In genomic region chr10:61866700-61867368, GRCh38 we compare ENCODE assay signal across 13 cellular contexts. TPM values are rescaled to one million over a fixed set of nuclear protein-coding genes. Genes with fewer than 3 reads are reported as not detected.
DNase-seq lines count a peak whose midpoint lies in the region; ATAC-seq, FAIRE-seq and TF ChIP-seq lines count a peak whose summit lies in the region.
"Had no signal": no experiment of that assay in that cellular context is flagged by ENCODE, and none has a peak within 500 bp of the region (broad histone marks: within the 10 kb centered on the region; RNA-seq: fewer than 3 reads in every experiment).

No MANE protein-coding gene starts in this region.

- no peak overlapping the region for H3K4ac ChIP-seq in H9 (ENCODE audit: low read depth, low read length)

- CTCF ChIA-PET in K562 (lab: Yijun Ruan, JAX; ENCODE audit: low intra/inter-chr PET ratio) = no interaction called here

- H3K27ac ChIP-seq in GM23338 (ENCODE audit: low read depth) (no peak overlapping the region), K562 (ENCODE audit: extremely low read depth, low read depth, low read length) (no peak overlapping the region), H9 (ENCODE audit: insufficient read length, low read depth, low read length) (no peak overlapping the region)

- 29% methylated on average over 3 of the region's 3 CpGs for WGBS in K562 (ENCODE audit: insufficient coverage, low coverage, missing lambda C conversion rate)
- no CpG with 5 or more reads among the region's 3 CpGs for WGBS in H9 (ENCODE audit: extremely low coverage, insufficient read length, low lambda C conversion rate)

- H2BK15ac ChIP-seq in H9 (ENCODE audit: low read depth, low read length) = no peak overlapping the region

- no peak overlapping the region for H4K91ac ChIP-seq in H9 (ENCODE audit: insufficient read length, low read depth, low read length)

- H4K20me1 ChIP-seq in GM23338 (replicated peaks; ENCODE audit: insufficient read depth) (no peaks in the 10 kb centered on the region), K562 (replicated peaks; ENCODE audit: control insufficient read depth, insufficient read depth, low read length) (no peaks in the 10 kb centered on the region), H9 (ENCODE audit: control insufficient read depth, insufficient read depth, insufficient read length) (no peaks in the 10 kb centered on the region)

- H3K4me3 Mint-ChIP-seq in CD14-positive monocyte = peak overlapping the region; percentile 74 to 82
- no peak overlapping the region for H3K4me3 Mint-ChIP-seq in GM23338
- H3K4me3 Mint-ChIP-seq in natural killer cell = peak overlapping the region; percentile 77
- no peak overlapping the region for H3K4me3 Mint-ChIP-seq in H9

- no peak for TF ChIP-seq RAD21 in K562 (CRISPR knock-in tag; conservative IDR thresholded peaks at IDR 0.05 in 1 of 2, IDR thresholded peaks at IDR 0.05 in 1 of 2)

- DNase-seq in CD14-positive monocyte (ENCODE audit: low spot score) (no peak), GM23338 (ENCODE audit: low spot score) (no peak), K562 (ENCODE audit: extremely low read depth in 1 of 4, low spot score in 3 of 4) (no peak), natural killer cell (no peak), H9 (no peak)
- DNase-seq: C1 segment of cervical spinal cord; H7; mesendoderm; MG63; NK-92 treated with Interleukin-12 subunit alpha and Interleukin-12 subunit beta, amount 100 ng/mL, for 24 hours had no signal

- ATAC-seq in GM23338 (no peak), K562 (no peak), natural killer cell (no peak), GM18867 (IDR thresholded peaks at IDR 0.05; ENCODE audit: unreplicated experiment) (no peak), HG03565 (IDR thresholded peaks at IDR 0.05; ENCODE audit: unreplicated experiment) (no peak)
- ATAC-seq: SK-N-SH treated with all-trans-retinoic acid at 6 μM for 48 hours had no signal

- H3K9me3 Mint-ChIP-seq in CD14-positive monocyte (no peaks in the 10 kb centered on the region), GM23338 (no peaks in the 10 kb centered on the region), natural killer cell (no peaks in the 10 kb centered on the region), H9 (no peaks in the 10 kb centered on the region)

- in situ Hi-C loops in K562 (cut with MboI) = no loop called here

- no peak overlapping the region for H3T11ph ChIP-seq in H9 (ENCODE audit: low read length)

- H3K14ac ChIP-seq in H9 (ENCODE audit: insufficient read depth, low read length) = no peak overlapping the region

- intact Hi-C loops in CD14-positive monocyte (cut with micrococcal nuclease) (no loop called here), K562 (cut with micrococcal nuclease) (no loop called here), natural killer cell (cut with micrococcal nuclease) (no loop called here)

- H2BK120ac ChIP-seq in H9 (ENCODE audit: low read depth, low read length, poor library complexity, severe bottlenecking) = no peak overlapping the region

- H3K9me3 ChIP-seq in K562 (replicated peaks; ENCODE audit: control insufficient read depth, insufficient read depth, low read depth, low read length) = no peaks in the 10 kb centered on the region
- no peaks in the 10 kb centered on the region for H3K9me3 ChIP-seq in H9 (ENCODE audit: control insufficient read depth, low read depth, low read length)
- H3K9me3 ChIP-seq: MG63 had no signal

- no peak for FAIRE-seq in K562 (lab: Jason Lieb, UNC)

- H3K79me2 ChIP-seq in GM23338 (replicated peaks; ENCODE audit: insufficient read depth) (no peaks in the 10 kb centered on the region), K562 (ENCODE audit: control insufficient read depth, insufficient read depth, low read length) (no peaks in the 10 kb centered on the region), H9 (ENCODE audit: insufficient read depth, low read length) (no peaks in the 10 kb centered on the region)

- H2BK20ac ChIP-seq in H9 (ENCODE audit: low read depth, low read length, poor library complexity, severe bottlenecking) = no peak overlapping the region

- no peak for TF ChIP-seq POLR2A in K562 (conservative IDR thresholded peaks at IDR 0.05)

- no peaks in the 10 kb centered on the region for H3K79me1 ChIP-seq in H9 (ENCODE audit: insufficient read depth, low read depth, low read length, poor library complexity, severe bottlenecking)

- no peaks in the 10 kb centered on the region for H3F3A ChIP-seq in GM23338 (replicated peaks; ENCODE audit: low read depth)

- no peaks in the 10 kb centered on the region for H3K9me2 ChIP-seq in GM23338 (ENCODE audit: insufficient read depth)

- H3K4me3 ChIP-seq in GM23338 (peak overlapping the region; percentile 44; the same call in 1 of the 2 replicates), K562 (no peak overlapping the region)
- H3K4me3 ChIP-seq: MG63 had no signal

- no peak overlapping the region for H2BK12ac ChIP-seq in H9 (ENCODE audit: insufficient read length, low read depth, low read length)

- H3K23ac ChIP-seq in H9 (ENCODE audit: insufficient read length, low read depth, low read length) = no peak overlapping the region

- no peaks in the 10 kb centered on the region for H3K23me2 ChIP-seq in H9 (ENCODE audit: insufficient read length, low read depth, low read length, poor library complexity, severe bottlenecking)

- H3K36me3 Mint-ChIP-seq in CD14-positive monocyte (no peaks in the 10 kb centered on the region), GM23338 (ENCODE audit: low read depth) (no peaks in the 10 kb centered on the region), natural killer cell (no peaks in the 10 kb centered on the region), H9 (ENCODE audit: insufficient read depth in 1 of 3, low read depth in 3 of 3) (no peaks in the 10 kb centered on the region)

- H2AK5ac ChIP-seq in H9 (ENCODE audit: insufficient read length, low read length) = no peak overlapping the region

- H4K5ac ChIP-seq in H9 (ENCODE audit: insufficient read length, low read depth, low read length) = no peak overlapping the region

- H3K27me3 ChIP-seq in GM23338 (ENCODE audit: insufficient read depth) (no peaks in the 10 kb centered on the region), K562 (ENCODE audit: control insufficient read depth in 2 of 2, insufficient read depth in 2 of 2, low read length in 2 of 2) (no peaks in the 10 kb centered on the region), H9 (ENCODE audit: insufficient read depth, low read length) (no peaks in the 10 kb centered on the region)
- H3K27me3 ChIP-seq: MG63 had no signal

- H3K4me1 ChIP-seq in GM23338 (ENCODE audit: insufficient read depth) (0 out of 2 replicates have a peak, but pooled peaks cover 3% of the 10 kb centered on the region), K562 (replicated peaks in 1 of 2; ENCODE audit: control insufficient read depth in 2 of 2, insufficient read depth in 2 of 2, low read length in 2 of 2) (no peaks in the 10 kb centered on the region), H9 (ENCODE audit: insufficient read depth, low read length) (no peaks in the 10 kb centered on the region)

- H3K4me1 Mint-ChIP-seq in CD14-positive monocyte (peaks cover 8% of the 10 kb centered on the region), GM23338 (no peaks in the 10 kb centered on the region), natural killer cell (peaks cover 0 to 10% of the 10 kb centered on the region in 2 donors), H9 (peaks cover 0 to 3% of the 10 kb centered on the region in 2 experiments; a peak in 1 of 4 replicates)

- POLR2A ChIA-PET in K562 (lab: Yijun Ruan, JAX) = interaction anchor here (0.5 to 0.7 kb wide), 2 partner anchors 10 to 22 kb away, joined by 3 read pairs; no protein-coding TSS in a partner anchor

- H2AFZ ChIP-seq in GM23338 = peak overlapping the region; percentile 81
- no peak overlapping the region for H2AFZ ChIP-seq in K562 (ENCODE audit: low read depth, low read length)
- H2AFZ ChIP-seq in H9 (ENCODE audit: low read length) = no peak overlapping the region

- H3K9ac ChIP-seq in K562 (ENCODE audit: insufficient read depth in 1 of 2, low read depth in 2 of 2, low read length in 2 of 2) = no peak overlapping the region
- H3K9ac ChIP-seq in H9 (ENCODE audit: extremely low read depth, insufficient read length, low read length) = no peak overlapping the region

- peaks cover 0 to 1% (median 0%) of the 10 kb centered on the region in 3 donors for H3K27me3 Mint-ChIP-seq in CD14-positive monocyte (ENCODE audit: low read depth in 3 of 3)
- no peaks in the 10 kb centered on the region for H3K27me3 Mint-ChIP-seq in GM23338 (ENCODE audit: insufficient read depth, low read depth, poor library complexity)
- H3K27me3 Mint-ChIP-seq in natural killer cell (ENCODE audit: low read depth in 2 of 2) = peaks cover 0 to 2% of the 10 kb centered on the region in 2 donors
- no peaks in the 10 kb centered on the region for H3K27me3 Mint-ChIP-seq in H9 (ENCODE audit: low read depth)

- H4K8ac ChIP-seq in H9 (replicated peaks; ENCODE audit: insufficient read length, low read depth, low read length) = no peak overlapping the region

- H3K9me1 ChIP-seq in K562 (ENCODE audit: control insufficient read depth, insufficient read depth, low read length) = no peaks in the 10 kb centered on the region

- TF ChIP-seq EP300 in K562 (IDR thresholded peaks at IDR 0.05; ENCODE audit: low read length) = no peak

- no peak overlapping the region for H2BK5ac ChIP-seq in H9 (ENCODE audit: insufficient read length, low read length)

- no peak overlapping the region for H3K18ac ChIP-seq in H9 (ENCODE audit: insufficient read length, low read depth, low read length)

- TF ChIP-seq CTCF in CD14-positive monocyte (IDR thresholded peaks at IDR 0.05) = no peak
- no peak for TF ChIP-seq CTCF in GM23338 (conservative IDR thresholded peaks at IDR 0.05; ENCODE audit: low read depth in 2 of 2)
- TF ChIP-seq CTCF in K562 (IDR thresholded peaks at IDR 0.05 in 2 of 3, conservative IDR thresholded peaks at IDR 0.05 in 1 of 3; ENCODE audit: insufficient read depth in 2 of 3, low read depth in 1 of 3, low read length in 3 of 3) = no peak
- no peak for TF ChIP-seq CTCF in natural killer cell (IDR thresholded peaks at IDR 0.05)
- TF ChIP-seq CTCF in H9 (conservative IDR thresholded peaks at IDR 0.05) = no peak

- no TSS peak for BruUV-seq in K562 (replicated peaks; lab: Mats Ljungman, UMichigan)

- no peak overlapping the region for H3K27ac Mint-ChIP-seq in CD14-positive monocyte
- no peak overlapping the region for H3K27ac Mint-ChIP-seq in GM23338
- no peak overlapping the region for H3K27ac Mint-ChIP-seq in natural killer cell
- H3K27ac Mint-ChIP-seq in H9 = no peak overlapping the region

- H3K36me3 ChIP-seq in GM23338 (ENCODE audit: insufficient read depth) (no peaks in the 10 kb centered on the region), K562 (ENCODE audit: control insufficient read depth, insufficient read depth, low read length) (no peaks in the 10 kb centered on the region)
- H3K36me3 ChIP-seq: MG63 had no signal

- no peak overlapping the region for H3K4me2 ChIP-seq in GM23338
- H3K4me2 ChIP-seq in K562 (ENCODE audit: insufficient read depth, low read length) = no peak overlapping the region
- no peak overlapping the region for H3K4me2 ChIP-seq in H9 (ENCODE audit: insufficient read depth, insufficient read length, low read length)

- H3K56ac ChIP-seq in H9 (ENCODE audit: insufficient read length, low read depth, low read length) = no peak overlapping the region

RNA-seq across cellular contexts. Expression of gene ARID5B, which starts 34.7 kb away (rescaled TPM):
- 1 to 10 TPM; 1.5 to 2.5 TPM for polyA plus RNA-seq in CD14-positive monocyte
- 1.3 and 1.5 TPM in 2 replicates for total RNA-seq in GM23338 (2014; rRNA removed; shearing (Covaris generic))
- polyA plus RNA-seq in GM23338 (2016; fragmentation: Nextera tagmentation; extraction: Ambion mirVana) = 1.6 and 2.2 TPM in 2 replicates
- total RNA-seq in K562 (2011; cell fraction: chromatin; rRNA removed; ENCODE audit: low replicate concordance) = 12.6 and 16.5 TPM in 2 replicates
- total RNA-seq in K562 (2011; cell fraction: nucleolus; rRNA removed) = 6.3 and 6.4 TPM in 2 replicates
- 7.4 and 9.8 TPM in 2 replicates for total RNA-seq in K562 (2011; cell fraction: nucleoplasm; rRNA removed)
- 1.4 and 2.1 TPM in 2 replicates for total RNA-seq in K562 (2014; rRNA removed)
- total RNA-seq in K562 (2014; rRNA removed; fragmentation: Illumina TruSeq; extraction: Trizol) = 0.80 and 1.3 TPM in 2 replicates
- 0.80 and 0.90 TPM in 2 replicates for total RNA-seq in K562 (2015; rRNA removed; fragmentation: Illumina TruSeq; extraction: Trizol)
- total RNA-seq in K562 (2021) = 1.2 and 1.6 TPM in 2 replicates
- polyA plus RNA-seq in K562 (2011; rRNA removed) = 0.57 and 1.5 TPM in 2 replicates
- polyA plus RNA-seq in K562 (2011; cell fraction: cytosol; rRNA removed) = 0.43 and 1.3 TPM in 2 replicates
- 1.2 and 3.5 TPM in 2 replicates for polyA plus RNA-seq in K562 (2011; cell fraction: nucleus; rRNA removed)
- 0.61 and 0.71 TPM in 2 replicates for polyA plus RNA-seq in K562 (2012)
- 0.64 and 0.73 TPM in 2 replicates for polyA plus RNA-seq in K562 (2014; fragmentation: Illumina TruSeq; extraction: Trizol)
- polyA plus RNA-seq in K562 (2014; fragmentation: Nextera tagmentation; extraction: Ambion mirVana) = 1 to 10 TPM in 1 of 2 experiments, under 1 TPM in 1; 0.62 to 1.3 TPM
- 0.48 and 0.58 TPM in 2 replicates for polyA plus RNA-seq in K562 (2014; rRNA removed)
- polyA minus RNA-seq in K562 (2011; rRNA and poly(A)+ RNA removed) = 4.2 and 11.6 TPM in 2 replicates
- polyA minus RNA-seq in K562 (2011; cell fraction: cytosol; rRNA and poly(A)+ RNA removed) = 2.6 and 3.0 TPM in 2 replicates
- 7.7 and 12.4 TPM in 2 replicates for polyA minus RNA-seq in K562 (2011; cell fraction: nucleus; rRNA and poly(A)+ RNA removed)
- total RNA-seq in natural killer cell = 10 to 100 TPM; 22.3 to 44.3 (median 31.3) TPM
- 0.04 and 0.11 TPM in 2 replicates for total RNA-seq in H9 (2021)

Comparison
In these comparisons a context has a peak if more than half of its experiments do, and no peak if none do; other contexts are left out.
1. H3K4me3 Mint-ChIP-seq: peak in CD14-positive monocyte (2 of 2) and natural killer cell (single experiment); none in GM23338 (single experiment) and H9 (0 of 2).